1 cellular context compared by ENCODE assay signal in genomic region chr17:76534831-76535732, GRCh38.
TF ChIP-seq lines count a peak whose summit lies in the region.

No MANE protein-coding gene starts in this region.

TF ChIP-seq in HepG2, 621 proteins besides CTCF, POLR2A, EP300 and RAD21:
- TF ChIP-seq CENPBD1 (CRISPR knock-in tag; IDR thresholded peaks at IDR 0.05; ENCODE audit: borderline replicate concordance, low read depth) (no peak), HNRNPL (IDR thresholded peaks at IDR 0.05; ENCODE audit: low read depth, low read length) (0 out of 2 replicates have a peak, but pooled peaks have one; percentile 16), ZNF710 (CRISPR knock-in tag; IDR thresholded peaks at IDR 0.05; ENCODE audit: borderline replicate concordance) (0 out of 2 replicates have a peak, but pooled peaks have one; percentile 47), HHEX (CRISPR knock-in tag; IDR thresholded peaks at IDR 0.05) (no peak), ZFP91 (CRISPR knock-in tag; IDR thresholded peaks at IDR 0.05; ENCODE audit: borderline replicate concordance) (peak; percentile 28; the same call in 1 of the 2 replicates), KDM5B (CRISPR knock-in tag; IDR thresholded peaks at IDR 0.05; ENCODE audit: borderline replicate concordance) (peak; percentile 27; the same call in 1 of the 2 replicates), SYNCRIP (IDR thresholded peaks at IDR 0.05; ENCODE audit: insufficient read depth, low read depth, low read length) (no peak), ZNF605 (CRISPR knock-in tag; IDR thresholded peaks at IDR 0.05) (0 out of 2 replicates have a peak, but pooled peaks have one; percentile 24), MED8 (CRISPR knock-in tag; IDR thresholded peaks at IDR 0.05; ENCODE audit: insufficient replicate concordance) (peak; percentile 25), SOX5 (CRISPR knock-in tag; IDR thresholded peaks at IDR 0.05; ENCODE audit: borderline replicate concordance) (no peak), AKAP8 (CRISPR knock-in tag; IDR thresholded peaks at IDR 0.05) (peak; percentile 69; the same call in 1 of the 2 replicates), ZNF687 (CRISPR knock-in tag; IDR thresholded peaks at IDR 0.05) (no peak; the same call in 1 of the 2 replicates), ZNF431 (CRISPR knock-in tag; IDR thresholded peaks at IDR 0.05; ENCODE audit: borderline replicate concordance, low read depth) (no peak), ATF6 (CRISPR knock-in tag; conservative IDR thresholded peaks at IDR 0.05) (no peak), RFX1 (IDR thresholded peaks at IDR 0.05) (no peak), ZNF709 (CRISPR knock-in tag; IDR thresholded peaks at IDR 0.05) (0 out of 2 replicates have a peak, but pooled peaks have one; percentile 8), SIX4 (CRISPR knock-in tag; IDR thresholded peaks at IDR 0.05) (no peak), ZNF780A (CRISPR knock-in tag; IDR thresholded peaks at IDR 0.05) (no peak), HIVEP1 (CRISPR knock-in tag; IDR thresholded peaks at IDR 0.05) (0 out of 2 replicates have a peak, but pooled peaks have one; percentile 7)
